Comparison of ENCODE assay signal across 1 cellular context in the genomic region with DNA sequence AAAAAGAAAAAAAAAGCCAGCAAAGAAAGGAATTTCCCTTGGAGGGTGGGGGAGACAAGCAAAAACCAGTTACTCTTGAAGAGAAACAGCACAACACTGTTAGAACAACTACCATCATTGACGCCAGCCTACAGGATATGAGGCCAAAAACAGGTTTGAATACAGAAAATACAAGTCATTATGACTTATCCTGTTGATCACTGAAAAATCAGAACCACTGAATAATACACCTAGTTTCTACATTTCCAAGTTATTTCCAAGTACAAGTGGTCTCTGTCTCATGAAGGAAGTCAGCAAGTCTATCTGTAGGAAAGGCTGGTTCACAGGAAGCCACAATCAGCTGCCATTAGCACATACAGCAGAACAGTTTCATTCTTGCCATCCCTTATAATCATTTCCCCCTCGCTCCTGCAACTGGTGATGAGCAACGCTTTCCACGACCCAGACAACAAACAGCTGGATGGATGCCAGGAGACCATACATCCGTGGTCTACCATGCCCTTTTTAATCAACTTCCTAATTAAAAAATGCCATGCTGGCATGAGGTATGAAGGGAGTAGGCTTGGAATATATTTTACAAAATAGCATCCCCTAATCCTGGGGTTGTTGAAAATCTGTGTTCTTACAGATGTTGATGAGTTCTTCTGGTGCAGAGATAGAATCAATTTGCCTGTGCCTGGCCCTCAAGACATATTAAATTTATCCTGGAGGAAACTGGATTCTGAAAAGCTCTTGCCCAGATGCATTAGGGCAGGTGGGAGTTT.
TF ChIP-seq lines count a peak whose summit lies in the region.

No MANE protein-coding gene starts in this region.

TF ChIP-seq in SK-N-SH, 30 proteins besides CTCF, POLR2A, EP300 and RAD21 (continued from another document):
- TF ChIP-seq, protein P1, sequence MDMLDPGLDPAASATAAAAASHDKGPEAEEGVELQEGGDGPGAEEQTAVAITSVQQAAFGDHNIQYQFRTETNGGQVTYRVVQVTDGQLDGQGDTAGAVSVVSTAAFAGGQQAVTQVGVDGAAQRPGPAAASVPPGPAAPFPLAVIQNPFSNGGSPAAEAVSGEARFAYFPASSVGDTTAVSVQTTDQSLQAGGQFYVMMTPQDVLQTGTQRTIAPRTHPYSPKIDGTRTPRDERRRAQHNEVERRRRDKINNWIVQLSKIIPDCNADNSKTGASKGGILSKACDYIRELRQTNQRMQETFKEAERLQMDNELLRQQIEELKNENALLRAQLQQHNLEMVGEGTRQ (IDR thresholded peaks at IDR 0.05; ENCODE audit: borderline replicate concordance, low read depth, low read length): no peak
- TF ChIP-seq FOXJ3 (CRISPR knock-in tag; IDR thresholded peaks at IDR 0.05) (peak; percentile 85), GABPA (IDR thresholded peaks at IDR 0.05; ENCODE audit: low read depth) (no peak), MXI1 (IDR thresholded peaks at IDR 0.05; ENCODE audit: low read depth, low read length) (peak; percentile 82; the same call in 1 of the 2 replicates), TEAD4 (IDR thresholded peaks at IDR 0.05; ENCODE audit: borderline replicate concordance, insufficient read depth) (no peak)
- TF ChIP-seq, protein P2, sequence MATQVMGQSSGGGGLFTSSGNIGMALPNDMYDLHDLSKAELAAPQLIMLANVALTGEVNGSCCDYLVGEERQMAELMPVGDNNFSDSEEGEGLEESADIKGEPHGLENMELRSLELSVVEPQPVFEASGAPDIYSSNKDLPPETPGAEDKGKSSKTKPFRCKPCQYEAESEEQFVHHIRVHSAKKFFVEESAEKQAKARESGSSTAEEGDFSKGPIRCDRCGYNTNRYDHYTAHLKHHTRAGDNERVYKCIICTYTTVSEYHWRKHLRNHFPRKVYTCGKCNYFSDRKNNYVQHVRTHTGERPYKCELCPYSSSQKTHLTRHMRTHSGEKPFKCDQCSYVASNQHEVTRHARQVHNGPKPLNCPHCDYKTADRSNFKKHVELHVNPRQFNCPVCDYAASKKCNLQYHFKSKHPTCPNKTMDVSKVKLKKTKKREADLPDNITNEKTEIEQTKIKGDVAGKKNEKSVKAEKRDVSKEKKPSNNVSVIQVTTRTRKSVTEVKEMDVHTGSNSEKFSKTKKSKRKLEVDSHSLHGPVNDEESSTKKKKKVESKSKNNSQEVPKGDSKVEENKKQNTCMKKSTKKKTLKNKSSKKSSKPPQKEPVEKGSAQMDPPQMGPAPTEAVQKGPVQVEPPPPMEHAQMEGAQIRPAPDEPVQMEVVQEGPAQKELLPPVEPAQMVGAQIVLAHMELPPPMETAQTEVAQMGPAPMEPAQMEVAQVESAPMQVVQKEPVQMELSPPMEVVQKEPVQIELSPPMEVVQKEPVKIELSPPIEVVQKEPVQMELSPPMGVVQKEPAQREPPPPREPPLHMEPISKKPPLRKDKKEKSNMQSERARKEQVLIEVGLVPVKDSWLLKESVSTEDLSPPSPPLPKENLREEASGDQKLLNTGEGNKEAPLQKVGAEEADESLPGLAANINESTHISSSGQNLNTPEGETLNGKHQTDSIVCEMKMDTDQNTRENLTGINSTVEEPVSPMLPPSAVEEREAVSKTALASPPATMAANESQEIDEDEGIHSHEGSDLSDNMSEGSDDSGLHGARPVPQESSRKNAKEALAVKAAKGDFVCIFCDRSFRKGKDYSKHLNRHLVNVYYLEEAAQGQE (IDR thresholded peaks at IDR 0.05; ENCODE audit: low read depth, low read length): no peak
- TF ChIP-seq, protein P3, sequence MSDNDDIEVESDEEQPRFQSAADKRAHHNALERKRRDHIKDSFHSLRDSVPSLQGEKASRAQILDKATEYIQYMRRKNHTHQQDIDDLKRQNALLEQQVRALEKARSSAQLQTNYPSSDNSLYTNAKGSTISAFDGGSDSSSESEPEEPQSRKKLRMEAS (IDR thresholded peaks at IDR 0.05; ENCODE audit: low read depth): no peak
TF ChIP-seq in SK-N-SH: peak in this region for 4.
